Comparison of ENCODE assay signal across 8 cellular contexts in the genomic region with DNA sequence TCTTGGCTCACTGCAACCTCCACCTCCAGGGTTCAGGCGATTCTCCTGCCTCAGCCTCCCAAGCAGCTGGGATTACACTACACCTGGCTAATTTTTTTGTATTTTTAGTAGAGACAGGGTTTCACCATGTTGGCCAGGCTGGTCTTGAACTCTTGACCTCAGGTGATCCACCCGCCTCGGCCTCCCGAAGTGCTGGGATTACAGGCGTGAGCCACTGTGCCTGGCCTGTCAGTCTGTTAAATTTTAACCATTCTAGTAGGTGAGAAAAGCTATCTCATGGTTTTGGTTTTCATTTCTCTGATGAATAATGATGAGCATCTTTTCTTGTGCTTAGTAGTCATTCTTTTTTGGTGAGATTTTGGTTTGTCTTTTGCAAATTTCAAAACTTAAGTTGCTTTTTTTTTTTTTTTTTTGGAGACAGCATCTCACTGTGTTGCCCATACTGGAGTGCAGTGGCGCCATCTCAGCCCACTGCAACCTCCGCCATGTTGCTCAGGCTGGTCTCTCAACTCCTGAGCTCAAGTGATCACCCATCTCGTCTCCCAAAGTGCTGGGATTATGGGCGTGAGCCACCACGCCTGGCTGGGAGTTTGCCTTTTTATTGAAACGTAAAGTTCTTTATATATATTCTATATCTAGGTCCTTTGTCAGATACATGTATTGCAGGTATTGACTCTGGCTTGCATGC. TPM values are rescaled to one million over a fixed set of nuclear protein-coding genes. Genes with fewer than 3 reads are reported as not detected.
DNase-seq lines count a peak whose midpoint lies in the region; ATAC-seq and TF ChIP-seq lines count a peak whose summit lies in the region.
"Not testable (repeated sequence)": the region's sequence is repeated elsewhere in the genome, so short reads cannot be mapped to it uniquely, and the experiment has no call there.

No MANE protein-coding gene starts in this region.

- not testable (repeated sequence) for DNase-seq in activated naive CD4-positive, alpha-beta T cell treated with anti-CD3 and anti-CD28 coated beads, Interleukin-2, amount 50 U/mL, for 72 hours (ENCODE audit: low spot score in 2 of 2); right lobe of liver

- H3K4me3 ChIP-seq in right lobe of liver, result not testable (repeated sequence)

- not testable (repeated sequence) for H3K36me3 ChIP-seq in right lobe of liver

- peak; percentile 78 for ATAC-seq in GM18498 (IDR thresholded peaks at IDR 0.05; ENCODE audit: unreplicated experiment)
- ATAC-seq in GM19043 (IDR thresholded peaks at IDR 0.05; ENCODE audit: low read depth, unreplicated experiment), result peak; percentile 76
- peak; percentile 42 for ATAC-seq in GM21515 (IDR thresholded peaks at IDR 0.05; ENCODE audit: unreplicated experiment)
- peak; percentile 77 for ATAC-seq in HG02642 (IDR thresholded peaks at IDR 0.05; ENCODE audit: poor library complexity, unreplicated experiment)
- peak; percentile 62 for ATAC-seq in HG03064 (IDR thresholded peaks at IDR 0.05; ENCODE audit: low read depth, unreplicated experiment)
- peak; percentile 64 for ATAC-seq in HG03520 (IDR thresholded peaks at IDR 0.05; ENCODE audit: unreplicated experiment)
- ATAC-seq in activated naive CD4-positive, alpha-beta T cell treated with anti-CD3 and anti-CD28 coated beads, Interleukin-2, amount 50 U/mL, for 72 hours, result peak; percentile 20 to 56
- ATAC-seq in right lobe of liver, result peak; percentile 26 to 75 (median 48)

- H3K4me1 ChIP-seq in right lobe of liver, result peaks cover 0 to 30% (median 1%) of the 10 kb centered on the region in 4 donors

- not testable (repeated sequence) for H3K9me3 Mint-ChIP-seq in activated naive CD4-positive, alpha-beta T cell treated with anti-CD3 and anti-CD28 coated beads, Interleukin-2, amount 50 U/mL, for 72 hours

- H3K27me3 ChIP-seq in right lobe of liver, result not testable (repeated sequence)

- H3K9me3 ChIP-seq in right lobe of liver, result not testable (repeated sequence)

- not testable (repeated sequence) for TF ChIP-seq CTCF in right lobe of liver (IDR thresholded peaks at IDR 0.05)

- not testable (repeated sequence) for H3K27ac Mint-ChIP-seq in activated naive CD4-positive, alpha-beta T cell treated with anti-CD3 and anti-CD28 coated beads, Interleukin-2, amount 50 U/mL, for 72 hours

- intact Hi-C loops in right lobe of liver (cut with DNase I), result not testable (repeated sequence)

- not testable (repeated sequence) for TF ChIP-seq POLR2A in right lobe of liver (IDR thresholded peaks at IDR 0.05)

- WGBS in right lobe of liver (ENCODE audit: insufficient coverage, low coverage, low lambda C conversion rate, missing lambda C conversion rate), result 65% methylated on average over 10 of the region's 11 CpGs

- H3K27ac ChIP-seq in right lobe of liver, result not testable (repeated sequence)

- H3K36me3 Mint-ChIP-seq in activated naive CD4-positive, alpha-beta T cell treated with anti-CD3 and anti-CD28 coated beads, Interleukin-2, amount 50 U/mL, for 72 hours, result peaks cover 8 to 16% of the 10 kb centered on the region in 2 donors

RNA-seq across cellular contexts. Expression of gene TRIM24, which starts 6.2 kb away (rescaled TPM):
- 10 to 100 TPM; 14.3 to 15.4 TPM for total RNA-seq in activated naive CD4-positive, alpha-beta T cell treated with anti-CD3 and anti-CD28 coated beads, Interleukin-2, amount 50 U/mL, for 72 hours
- total RNA-seq in right lobe of liver, result 10 to 100 TPM; 14.5 to 18.9 (median 16.5) TPM
